ENCODE assay signal across 17 cellular contexts in the genomic region with DNA sequence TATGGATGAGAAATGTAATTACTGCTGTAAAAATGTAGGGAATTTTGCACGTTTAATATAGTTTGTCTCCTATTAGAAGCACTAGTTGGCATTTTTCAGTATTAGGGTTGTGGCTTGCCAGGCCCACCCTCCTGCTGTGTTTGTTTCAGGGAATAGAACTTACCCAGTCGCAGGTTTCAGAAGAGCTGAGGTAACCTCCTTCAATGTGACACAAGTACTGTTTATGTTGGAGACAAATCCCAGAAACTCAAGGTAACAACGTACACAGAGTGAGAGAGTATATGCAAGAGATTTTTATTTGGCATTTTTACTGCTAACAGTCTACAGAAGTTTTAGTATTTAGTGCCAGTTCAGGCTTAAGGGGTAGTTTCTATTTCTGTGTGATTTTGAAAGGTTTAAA.
DNase-seq lines count a peak whose midpoint lies in the region; ATAC-seq, FAIRE-seq and TF ChIP-seq lines count a peak whose summit lies in the region.
"Had no signal": no experiment of that assay in that cellular context is flagged by ENCODE, and none has a peak within 500 bp of the region (broad histone marks: within the 10 kb centered on the region; RNA-seq: fewer than 3 reads in every experiment).

No MANE protein-coding gene starts in this region.

- DNase-seq in HTR-8/SVneo (ENCODE audit: insufficient read length, low spot score) (no peak), astrocyte of the spinal cord (ENCODE audit: low read depth, low spot score) (peak; percentile 31), kidney tubule cell (ENCODE audit: low spot score) (peak; percentile 34), smooth muscle cell (lab: John Stamatoyannopoulos, UW; ENCODE audit: unreplicated experiment) (no peak), T-cell (no peak), small intestine (no peak)
- DNase-seq in activated CD4-positive, alpha-beta memory T cell treated with anti-CD3 and anti-CD28 coated beads for 36 hours = no peak
- DNase-seq in stimulated activated naive CD4-positive, alpha-beta T cell (lab: John Stamatoyannopoulos, UW) = no peak
- DNase-seq: activated naive CD4-positive, alpha-beta T cell treated with anti-CD3 and anti-CD28 coated beads for 36 hours; AML-193; Caco-2; NCI-H1694 treated with DMSO at 0.1 percent for 48 hours; NCI-H446 treated with DMSO at 0.1 percent for 48 hours; right cardiac atrium; SHP77 treated with DMSO at 0.1 percent for 48 hours; T1000 had no signal

- H3K4me3 Mint-ChIP-seq in activated CD4-positive, alpha-beta memory T cell treated with anti-CD3 and anti-CD28 coated beads for 36 hours = no peak overlapping the region
- H3K4me3 Mint-ChIP-seq in T-cell = no peak overlapping the region
- H3K4me3 Mint-ChIP-seq: activated naive CD4-positive, alpha-beta T cell treated with anti-CD3 and anti-CD28 coated beads for 36 hours; neural crest cell had no signal

- ATAC-seq in T-cell (replicated peaks in 1 of 4) = no peak

- H3K4me1 Mint-ChIP-seq in activated CD4-positive, alpha-beta memory T cell treated with anti-CD3 and anti-CD28 coated beads for 36 hours (ENCODE audit: low read depth) = no peaks in the 10 kb centered on the region
- H3K4me1 Mint-ChIP-seq in T-cell = no peaks in the 10 kb centered on the region
- H3K4me1 Mint-ChIP-seq: neural crest cell had no signal

- H3K27ac ChIP-seq in smooth muscle cell (ENCODE audit: low read depth) = peak overlapping the region; percentile 100
- no peak overlapping the region for H3K27ac ChIP-seq in small intestine (ENCODE audit: low read depth in 1 of 2, low read length in 1 of 2)

- TF ChIP-seq CTCF in astrocyte of the spinal cord (IDR thresholded peaks at IDR 0.05; ENCODE audit: low read depth, low read length) (no peak), smooth muscle cell (IDR thresholded peaks at IDR 0.05; ENCODE audit: borderline replicate concordance, insufficient read depth, poor library complexity, severe bottlenecking) (no peak)

- H3K4me1 ChIP-seq in smooth muscle cell (ENCODE audit: low read depth) (peaks cover 45% of the 10 kb centered on the region), small intestine (ENCODE audit: control insufficient read depth in 2 of 2, insufficient read depth in 1 of 2, low read depth in 1 of 2, low read length in 1 of 2) (no peaks in the 10 kb centered on the region)
- H3K4me1 ChIP-seq: Caco-2 had no signal

- 26% methylated on average over 3 of the region's 3 CpGs for WGBS in smooth muscle cell (ENCODE audit: low lambda C conversion rate)
- WGBS in small intestine, 3 donors = 90 to 96% (median 91%) methylated on average over 3 of the region's 3 CpGs

- H3K79me2 ChIP-seq in smooth muscle cell (ENCODE audit: low read depth) = no peaks in the 10 kb centered on the region

- in situ Hi-C loops in astrocyte of the spinal cord (cut with HindIII; ENCODE audit: low sequenced_read_pairs) = no loop called here

- peaks cover 32% of the 10 kb centered on the region for H3K9me3 Mint-ChIP-seq in activated CD4-positive, alpha-beta memory T cell treated with anti-CD3 and anti-CD28 coated beads for 36 hours
- peaks cover 7 to 23% (median 13%) of the 10 kb centered on the region in 3 donors for H3K9me3 Mint-ChIP-seq in T-cell

- H3K4me2 ChIP-seq in smooth muscle cell = peak overlapping the region; percentile 64

- POLR2A ChIA-PET in activated CD4-positive, alpha-beta memory T cell treated with anti-CD3 and anti-CD28 coated beads for 36 hours (lab: Charles Lee) = no interaction called here
- POLR2A ChIA-PET in T-cell (lab: Charles Lee) = no interaction called here

- no peak overlapping the region for H3K4me3 ChIP-seq in astrocyte of the spinal cord (ENCODE audit: low read depth, low read length)
- no peak overlapping the region for H3K4me3 ChIP-seq in smooth muscle cell
- H3K4me3 ChIP-seq in small intestine (ENCODE audit: low read depth in 1 of 2, low read length in 2 of 2) = no peak overlapping the region

- H3K27me3 Mint-ChIP-seq in activated CD4-positive, alpha-beta memory T cell treated with anti-CD3 and anti-CD28 coated beads for 36 hours = no peaks in the 10 kb centered on the region
- no peaks in the 10 kb centered on the region for H3K27me3 Mint-ChIP-seq in T-cell

- no peaks in the 10 kb centered on the region for H3K27me3 ChIP-seq in smooth muscle cell (ENCODE audit: low read depth)
- H3K27me3 ChIP-seq in small intestine (ENCODE audit: control insufficient read depth in 2 of 2, insufficient read depth in 2 of 2, low read length in 2 of 2) = no peaks in the 10 kb centered on the region

- CTCF ChIA-PET in activated CD4-positive, alpha-beta memory T cell treated with anti-CD3 and anti-CD28 coated beads for 36 hours (lab: Charles Lee) = no interaction called here
- CTCF ChIA-PET in T-cell (lab: Charles Lee) = no interaction called here

- H3K9ac ChIP-seq in smooth muscle cell (ENCODE audit: low read depth) = peak overlapping the region; percentile 87

- FAIRE-seq in HTR-8/SVneo (lab: Jason Lieb, UNC) (peak; percentile 83), small intestine (lab: Jason Lieb, UNC) (no peak)

- H4K20me1 ChIP-seq in smooth muscle cell (ENCODE audit: low read depth) = no peaks in the 10 kb centered on the region

- H3F3A ChIP-seq in smooth muscle cell (ENCODE audit: low read depth) = peaks cover 43% of the 10 kb centered on the region

- peaks cover 5% of the 10 kb centered on the region for H3K9me3 ChIP-seq in smooth muscle cell (replicated peaks; ENCODE audit: low read depth)
- peaks cover 6% of the 10 kb centered on the region for H3K9me3 ChIP-seq in small intestine (ENCODE audit: control insufficient read depth, low read depth)

- peaks cover 29% of the 10 kb centered on the region for H3K36me3 Mint-ChIP-seq in activated CD4-positive, alpha-beta memory T cell treated with anti-CD3 and anti-CD28 coated beads for 36 hours
- H3K36me3 Mint-ChIP-seq in T-cell = peaks cover 28% of the 10 kb centered on the region

- no peaks in the 10 kb centered on the region for H3K36me3 ChIP-seq in smooth muscle cell (ENCODE audit: low read depth)
- H3K36me3 ChIP-seq in small intestine (ENCODE audit: control insufficient read depth in 2 of 2, insufficient read depth in 2 of 2, low read length in 2 of 2) = no peaks in the 10 kb centered on the region

- no peak overlapping the region for H2AFZ ChIP-seq in smooth muscle cell (ENCODE audit: low read depth)

- H3K27ac Mint-ChIP-seq in activated CD4-positive, alpha-beta memory T cell treated with anti-CD3 and anti-CD28 coated beads for 36 hours = no peak overlapping the region
- H3K27ac Mint-ChIP-seq in T-cell = no peak overlapping the region
- H3K27ac Mint-ChIP-seq: activated naive CD4-positive, alpha-beta T cell treated with anti-CD3 and anti-CD28 coated beads for 36 hours had no signal

- intact Hi-C loops in activated CD4-positive, alpha-beta memory T cell treated with anti-CD3 and anti-CD28 coated beads for 36 hours (cut with micrococcal nuclease) = no loop called here

Comparison
In these comparisons a context has a peak if more than half of its experiments do, and no peak if none do; other contexts are left out.
1. DNase-seq: peak in astrocyte of the spinal cord (single experiment) and kidney tubule cell (single experiment); none in HTR-8/SVneo (single experiment), smooth muscle cell (single experiment), activated CD4-positive, alpha-beta memory T cell treated with anti-CD3 and anti-CD28 coated beads for 36 hours (single experiment), T-cell (0 of 34), stimulated activated naive CD4-positive, alpha-beta T cell (0 of 6) and small intestine (single experiment).